ENCODE assay signal across 18 cellular contexts in genomic region chr6:38310061-38310460, GRCh38.
DNase-seq lines count a peak whose midpoint lies in the region; ATAC-seq and TF ChIP-seq lines count a peak whose summit lies in the region.
"Had no signal": no experiment of that assay in that cellular context is flagged by ENCODE, and none has a peak within 500 bp of the region (broad histone marks: within the 10 kb centered on the region; RNA-seq: fewer than 3 reads in every experiment).

No MANE protein-coding gene starts in this region.

- no peak overlapping the region for H3K4me2 ChIP-seq in OCI-LY7 (ENCODE audit: low read length)

- no peaks in the 10 kb centered on the region for H3K9me2 ChIP-seq in OCI-LY7 (ENCODE audit: insufficient read depth, low read length)

- H3K4me1 ChIP-seq in OCI-LY7 (ENCODE audit: insufficient read depth, low read length, poor library complexity, severe bottlenecking), result peaks cover 24% of the 10 kb centered on the region

- no peaks in the 10 kb centered on the region for H3K9me3 Mint-ChIP-seq in effector memory CD8-positive, alpha-beta T cell

- no peak overlapping the region for H2AFZ ChIP-seq in OCI-LY7 (ENCODE audit: low read length)

- H3K27ac Mint-ChIP-seq in effector memory CD8-positive, alpha-beta T cell, result no peak overlapping the region

- no peaks in the 10 kb centered on the region for H3K36me3 ChIP-seq in OCI-LY7 (ENCODE audit: insufficient read depth, low read length)

- no TSS peak for BruUV-seq in OCI-LY7 (replicated peaks; lab: Mats Ljungman, UMichigan)

- H4K20me1 ChIP-seq in OCI-LY7 (ENCODE audit: insufficient read depth, low read length), result no peaks in the 10 kb centered on the region

- H3K4me1 Mint-ChIP-seq in effector memory CD8-positive, alpha-beta T cell (ENCODE audit: low read depth in 2 of 2), result peaks cover 0 to 26% of the 10 kb centered on the region in 2 donors

- no peak overlapping the region for H3K4me3 Mint-ChIP-seq in effector memory CD8-positive, alpha-beta T cell

- H3K27me3 Mint-ChIP-seq in effector memory CD8-positive, alpha-beta T cell, result no peaks in the 10 kb centered on the region

- no peak overlapping the region for H3K27ac ChIP-seq in OCI-LY7 (ENCODE audit: low read depth, low read length, poor library complexity, severe bottlenecking)
- H3K27ac ChIP-seq: C4-2B, RWPE1 had no signal

- DNase-seq in Ammon's horn (ENCODE audit: low spot score) (peak; percentile 69), amygdala (lab: John Stamatoyannopoulos, UW) (peak in 31 of 56 donors; percentile 1 to 64 (median 19)), left ventricle myocardium superior (peak; percentile 42), pons (ENCODE audit: low spot score) (peak; percentile 45), OCI-LY7 (ENCODE audit: low spot score) (no peak), COLO829 (ENCODE audit: low spot score) (no peak), NCI-H1694 treated with DMSO at 0.1 percent for 48 hours (lab: John Stamatoyannopoulos, UW) (no peak)
- no peak for DNase-seq in effector memory CD8-positive, alpha-beta T cell
- DNase-seq: Caco-2, DMS53, H7, Kasumi-1, NCI-H1436, NCI-H2081, NCI-H2227 treated with DMSO at 0.1 percent for 48 hours, NCI-H526 treated with DMSO at 0.1 percent for 48 hours had no signal

- ATAC-seq in left ventricle myocardium superior, result peak; percentile 90
- no peak for ATAC-seq in effector memory CD8-positive, alpha-beta T cell (replicated peaks)

- intact Hi-C loops in left ventricle myocardium superior (cut with micrococcal nuclease) (no loop called here), OCI-LY7 (cut with micrococcal nuclease; ENCODE audit: unreplicated experiment) (no loop called here)

- no peak for TF ChIP-seq CTCF in OCI-LY7 (conservative IDR thresholded peaks at IDR 0.05; ENCODE audit: low read length)

- no peaks in the 10 kb centered on the region for H3K9me3 ChIP-seq in OCI-LY7 (ENCODE audit: low read length)
- H3K9me3 ChIP-seq: Caco-2 had no signal

- POLR2A ChIA-PET in OCI-LY7 (lab: Charles Lee), result no interaction called here

- H3K79me2 ChIP-seq in OCI-LY7 (ENCODE audit: insufficient read depth, low read depth, low read length), result no peaks in the 10 kb centered on the region

- CTCF ChIA-PET in OCI-LY7 (lab: Charles Lee; ENCODE audit: unreplicated experiment), result no interaction called here

- peaks cover 4% of the 10 kb centered on the region for H3K36me3 Mint-ChIP-seq in effector memory CD8-positive, alpha-beta T cell (ENCODE audit: insufficient read depth)

- H3K4me3 ChIP-seq in OCI-LY7 (ENCODE audit: low read depth, low read length, poor library complexity, severe bottlenecking), result no peak overlapping the region

Comparison
In these comparisons a context has a peak if more than half of its experiments do, and no peak if none do; other contexts are left out.
1. DNase-seq: peak in Ammon's horn (single experiment), amygdala (31 of 56), left ventricle myocardium superior (single experiment) and pons (single experiment); none in OCI-LY7 (single experiment), effector memory CD8-positive, alpha-beta T cell (0 of 3), COLO829 (single experiment) and NCI-H1694 treated with DMSO at 0.1 percent for 48 hours (single experiment).